In genomic region chr11:17506942-17507341, GRCh38 we compare ENCODE assay signal across 1 cellular context.
TF ChIP-seq lines count a peak whose summit lies in the region.

No MANE protein-coding gene starts in this region.

TF ChIP-seq in HCT116, 20 proteins besides CTCF, POLR2A, EP300 and RAD21:
- TF ChIP-seq CBX3 (IDR thresholded peaks at IDR 0.05; ENCODE audit: low read depth), result no peak
- TF ChIP-seq EGR1 (IDR thresholded peaks at IDR 0.05; ENCODE audit: low read depth), result peak; percentile 88
